Comparison of ENCODE assay signal across 1 cellular context in genomic region chr19:19471682-19472081, GRCh38.
TF ChIP-seq lines count a peak whose summit lies in the region.

No MANE protein-coding gene starts in this region.

TF ChIP-seq in WTC11, 78 proteins besides CTCF, POLR2A, EP300 and RAD21:
- TF ChIP-seq, protein P1, sequence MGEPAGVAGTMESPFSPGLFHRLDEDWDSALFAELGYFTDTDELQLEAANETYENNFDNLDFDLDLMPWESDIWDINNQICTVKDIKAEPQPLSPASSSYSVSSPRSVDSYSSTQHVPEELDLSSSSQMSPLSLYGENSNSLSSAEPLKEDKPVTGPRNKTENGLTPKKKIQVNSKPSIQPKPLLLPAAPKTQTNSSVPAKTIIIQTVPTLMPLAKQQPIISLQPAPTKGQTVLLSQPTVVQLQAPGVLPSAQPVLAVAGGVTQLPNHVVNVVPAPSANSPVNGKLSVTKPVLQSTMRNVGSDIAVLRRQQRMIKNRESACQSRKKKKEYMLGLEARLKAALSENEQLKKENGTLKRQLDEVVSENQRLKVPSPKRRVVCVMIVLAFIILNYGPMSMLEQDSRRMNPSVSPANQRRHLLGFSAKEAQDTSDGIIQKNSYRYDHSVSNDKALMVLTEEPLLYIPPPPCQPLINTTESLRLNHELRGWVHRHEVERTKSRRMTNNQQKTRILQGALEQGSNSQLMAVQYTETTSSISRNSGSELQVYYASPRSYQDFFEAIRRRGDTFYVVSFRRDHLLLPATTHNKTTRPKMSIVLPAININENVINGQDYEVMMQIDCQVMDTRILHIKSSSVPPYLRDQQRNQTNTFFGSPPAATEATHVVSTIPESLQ (CRISPR knock-in tag; IDR thresholded peaks at IDR 0.05) = no peak
- TF ChIP-seq NFATC4 (CRISPR knock-in tag; IDR thresholded peaks at IDR 0.05) (no peak), CREB1 (CRISPR knock-in tag; IDR thresholded peaks at IDR 0.05) (no peak), ZNF263 (CRISPR knock-in tag; IDR thresholded peaks at IDR 0.05; ENCODE audit: low read depth) (no peak), EMX1 (CRISPR knock-in tag; IDR thresholded peaks at IDR 0.05) (no peak), NFYB (CRISPR knock-in tag; conservative IDR thresholded peaks at IDR 0.05; ENCODE audit: low read depth) (no peak), GRHL2 (CRISPR knock-in tag; IDR thresholded peaks at IDR 0.05; ENCODE audit: insufficient replicate concordance, severe bottlenecking) (no peak), GTF2I (CRISPR knock-in tag; conservative IDR thresholded peaks at IDR 0.05) (no peak)
- TF ChIP-seq, protein P2, sequence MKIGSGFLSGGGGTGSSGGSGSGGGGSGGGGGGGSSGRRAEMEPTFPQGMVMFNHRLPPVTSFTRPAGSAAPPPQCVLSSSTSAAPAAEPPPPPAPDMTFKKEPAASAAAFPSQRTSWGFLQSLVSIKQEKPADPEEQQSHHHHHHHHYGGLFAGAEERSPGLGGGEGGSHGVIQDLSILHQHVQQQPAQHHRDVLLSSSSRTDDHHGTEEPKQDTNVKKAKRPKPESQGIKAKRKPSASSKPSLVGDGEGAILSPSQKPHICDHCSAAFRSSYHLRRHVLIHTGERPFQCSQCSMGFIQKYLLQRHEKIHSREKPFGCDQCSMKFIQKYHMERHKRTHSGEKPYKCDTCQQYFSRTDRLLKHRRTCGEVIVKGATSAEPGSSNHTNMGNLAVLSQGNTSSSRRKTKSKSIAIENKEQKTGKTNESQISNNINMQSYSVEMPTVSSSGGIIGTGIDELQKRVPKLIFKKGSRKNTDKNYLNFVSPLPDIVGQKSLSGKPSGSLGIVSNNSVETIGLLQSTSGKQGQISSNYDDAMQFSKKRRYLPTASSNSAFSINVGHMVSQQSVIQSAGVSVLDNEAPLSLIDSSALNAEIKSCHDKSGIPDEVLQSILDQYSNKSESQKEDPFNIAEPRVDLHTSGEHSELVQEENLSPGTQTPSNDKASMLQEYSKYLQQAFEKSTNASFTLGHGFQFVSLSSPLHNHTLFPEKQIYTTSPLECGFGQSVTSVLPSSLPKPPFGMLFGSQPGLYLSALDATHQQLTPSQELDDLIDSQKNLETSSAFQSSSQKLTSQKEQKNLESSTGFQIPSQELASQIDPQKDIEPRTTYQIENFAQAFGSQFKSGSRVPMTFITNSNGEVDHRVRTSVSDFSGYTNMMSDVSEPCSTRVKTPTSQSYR (CRISPR knock-in tag; IDR thresholded peaks at IDR 0.05) = no peak
